ENCODE assay signal across 34 cellular contexts in the genomic region with DNA sequence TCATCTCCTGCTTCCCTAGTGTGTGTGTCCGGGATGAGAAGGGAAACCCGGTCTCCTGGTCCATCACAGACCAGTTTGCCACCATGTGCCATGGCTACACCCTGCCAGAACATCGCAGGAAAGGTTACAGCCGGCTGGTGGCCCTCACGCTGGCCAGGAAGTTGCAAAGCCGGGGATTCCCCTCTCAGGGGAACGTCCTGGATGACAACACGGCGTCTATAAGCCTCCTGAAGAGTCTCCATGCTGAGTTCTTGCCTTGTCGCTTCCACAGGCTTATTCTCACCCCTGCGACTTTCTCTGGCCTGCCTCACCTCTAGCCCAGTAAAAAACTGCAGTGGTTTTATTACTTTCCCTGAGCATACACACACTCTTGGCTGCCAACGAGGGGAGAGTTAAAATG. TPM values are rescaled to one million over a fixed set of nuclear protein-coding genes. Genes with fewer than 3 reads are reported as not detected.
"Had no signal": no experiment of that assay in that cellular context is flagged by ENCODE, and none has a peak within 500 bp of the region (broad histone marks: within the 10 kb centered on the region; RNA-seq: fewer than 3 reads in every experiment).

No MANE protein-coding gene starts in this region.

- H3K27me3 ChIP-seq: esophagus muscularis mucosa, foreskin keratinocyte, left lung, thyroid gland, upper lobe of right lung had no signal

- ATAC-seq: activated naive CD4-positive, alpha-beta T cell treated with anti-CD3 and anti-CD28 coated beads, Interleukin-2, amount 50 U/mL, for 72 hours; activated T-cell treated with anti-CD3 and anti-CD28 coated beads, Interleukin-2, amount 50 U/mL, for 72 hours; foreskin keratinocyte; heart left ventricle; left lung; sciatic nerve; stimulated activated memory B cell treated with anti-CD40 and anti-IgM and Interleukin-4, amounts not matched to agents 10 μg/mL and 1 μg/mL and 100 μg/mL, for 72 hours; stimulated activated naive CD8-positive, alpha-beta T cell treated with anti-CD3 and anti-CD28 coated beads, Interleukin-15, amount 100 ng/mL, for 72 hours; upper lobe of right lung had no signal

- H3K27ac ChIP-seq: esophagus muscularis mucosa, foreskin keratinocyte, heart left ventricle, left lung, neutrophil, skin epidermis, thyroid gland, upper lobe of right lung had no signal

- H3K4me3 ChIP-seq: esophagus muscularis mucosa, heart left ventricle, left lung, lung, skin epidermis, thyroid gland, upper lobe of right lung had no signal

- H3K4me3 Mint-ChIP-seq: activated T-cell treated with anti-CD3 and anti-CD28 coated beads, Interleukin-2, amount 50 U/mL, for 72 hours; central memory CD8-positive, alpha-beta T cell; nephron; stimulated activated memory B cell treated with anti-CD40 and anti-IgM and Interleukin-4, amounts not matched to agents 10 μg/mL and 1 μg/mL and 100 μg/mL, for 72 hours; stimulated activated naive CD8-positive, alpha-beta T cell treated with anti-CD3 and anti-CD28 coated beads, Interleukin-15, amount 100 ng/mL, for 72 hours; T-helper 2 cell treated with Interferon-gamma antibody and Interleukin-4, amounts not matched to agents 5 μg/mL and 100 μg/mL, for 36 hours had no signal

- H3K36me3 ChIP-seq: esophagus muscularis mucosa, heart left ventricle, left lung, neutrophil, thyroid gland, upper lobe of right lung had no signal

- H3K9me3 ChIP-seq: esophagus muscularis mucosa, heart left ventricle, left lung, neutrophil, thyroid gland, upper lobe of right lung had no signal

- H3K4me1 Mint-ChIP-seq: central memory CD8-positive, alpha-beta T cell; nephron; stimulated activated memory B cell treated with anti-CD40 and anti-IgM and Interleukin-4, amounts not matched to agents 10 μg/mL and 1 μg/mL and 100 μg/mL, for 72 hours; stimulated activated naive CD8-positive, alpha-beta T cell treated with anti-CD3 and anti-CD28 coated beads, Interleukin-15, amount 100 ng/mL, for 72 hours had no signal

- H3K36me3 Mint-ChIP-seq: activated naive CD4-positive, alpha-beta T cell treated with anti-CD3 and anti-CD28 coated beads, Interleukin-2, amount 50 U/mL, for 72 hours; stimulated activated memory B cell treated with anti-CD40 and anti-IgM and Interleukin-4, amounts not matched to agents 10 μg/mL and 1 μg/mL and 100 μg/mL, for 72 hours had no signal

- H3K4me1 ChIP-seq: esophagus muscularis mucosa, heart left ventricle, left lung, thyroid gland, upper lobe of right lung had no signal

- H3K27ac Mint-ChIP-seq: activated naive CD4-positive, alpha-beta T cell treated with anti-CD3 and anti-CD28 coated beads, Interleukin-2, amount 50 U/mL, for 72 hours; activated T-cell treated with anti-CD3 and anti-CD28 coated beads, Interleukin-2, amount 50 U/mL, for 72 hours; nephron; stimulated activated memory B cell treated with anti-CD40 and anti-IgM and Interleukin-4, amounts not matched to agents 10 μg/mL and 1 μg/mL and 100 μg/mL, for 72 hours; stimulated activated naive CD8-positive, alpha-beta T cell treated with anti-CD3 and anti-CD28 coated beads, Interleukin-15, amount 100 ng/mL, for 72 hours; T-helper 2 cell treated with Interferon-gamma antibody and Interleukin-4, amounts not matched to agents 5 μg/mL and 100 μg/mL, for 36 hours had no signal

- H3K9me3 Mint-ChIP-seq: activated naive CD4-positive, alpha-beta T cell treated with anti-CD3 and anti-CD28 coated beads, Interleukin-2, amount 50 U/mL, for 72 hours; activated T-cell treated with anti-CD3 and anti-CD28 coated beads, Interleukin-2, amount 50 U/mL, for 72 hours; central memory CD8-positive, alpha-beta T cell; nephron; stimulated activated memory B cell treated with anti-CD40 and anti-IgM and Interleukin-4, amounts not matched to agents 10 μg/mL and 1 μg/mL and 100 μg/mL, for 72 hours; stimulated activated naive CD8-positive, alpha-beta T cell treated with anti-CD3 and anti-CD28 coated beads, Interleukin-15, amount 100 ng/mL, for 72 hours; T-helper 2 cell treated with Interferon-gamma antibody and Interleukin-4, amounts not matched to agents 5 μg/mL and 100 μg/mL, for 36 hours had no signal

- DNase-seq: activated CD4-positive, alpha-beta T cell treated with anti-CD3 and anti-CD28 coated beads for 4 hours; activated CD4-positive, alpha-beta T cell treated with anti-CD3 and anti-CD28 coated beads, Interleukin-2, amount 50 U/mL, for 4 hours; activated naive CD4-positive, alpha-beta T cell; activated T-cell treated with anti-CD3 and anti-CD28 coated beads for 4 hours; activated T-cell treated with anti-CD3 and anti-CD28 coated beads, Interleukin-2, amount 50 U/mL, for 72 hours; dermis blood vessel endothelial cell; effector CD4-positive, alpha-beta T cell; foreskin keratinocyte; heart left ventricle; hypothalamus; left lung; mesendoderm; stimulated activated CD4-positive, alpha-beta T cell treated with anti-CD3 and anti-CD28 coated beads, Interleukin-1b, Interleukin-23, amount 100 ng/mL, for 48 hours; stimulated activated CD4-positive, alpha-beta T cell treated with anti-CD3 and anti-CD28 coated beads, Interleukin-4, amount 100 ng/mL, for 4 hours; stimulated activated CD8-positive, alpha-beta memory T cell treated with anti-CD3 and anti-CD28 coated beads, Interleukin-4, amount 100 ng/mL, for 48 hours; stimulated activated naive CD8-positive, alpha-beta T cell treated with anti-CD3 and anti-CD28 coated beads, Interleukin-15, amount 100 ng/mL, for 72 hours; substantia nigra; thyroid gland; upper lobe of right lung had no signal

RNA-seq across cellular contexts. Expression of gene C6orf141, which starts 23.9 kb away (rescaled TPM):
- total RNA-seq: osteocyte had no signal

RNA-seq across cellular contexts. Expression of gene GLYATL3, which starts 26.9 kb away (rescaled TPM):
- total RNA-seq: activated naive CD4-positive, alpha-beta T cell treated with anti-CD3 and anti-CD28 coated beads, Interleukin-2, amount 50 U/mL, for 72 hours; activated T-cell treated with anti-CD3 and anti-CD28 coated beads, Interleukin-2, amount 50 U/mL, for 72 hours; dermis blood vessel endothelial cell; esophagus muscularis mucosa; foreskin keratinocyte; heart left ventricle; kidney epithelial cell; left lung; lung; mononuclear cell; myocyte; osteocyte; posterior vena cava; sciatic nerve; thyroid gland; upper lobe of right lung had no signal
- polyA plus RNA-seq: foreskin keratinocyte, heart left ventricle, lung had no signal
